Comparison of ENCODE assay signal across 13 cellular contexts in genomic region chr11:126601136-126601535, GRCh38.
"Had no signal": no experiment of that assay in that cellular context is flagged by ENCODE, and none has a peak within 500 bp of the region (broad histone marks: within the 10 kb centered on the region; RNA-seq: fewer than 3 reads in every experiment).

No MANE protein-coding gene starts in this region.

- ATAC-seq: activated naive CD8-positive, alpha-beta T cell treated with anti-CD3 and anti-CD28 coated beads, Interleukin-2, amount 50 U/mL, for 24 hours; activated T-cell treated with anti-CD3 and anti-CD28 coated beads, Interleukin-2, amount 50 U/mL, for 72 hours; left colon; naive thymus-derived CD4-positive, alpha-beta T cell had no signal

- H3K9me3 ChIP-seq: esophagus squamous epithelium, suprapubic skin had no signal

- H3K36me3 Mint-ChIP-seq: activated CD4-positive, alpha-beta memory T cell treated with anti-CD3 and anti-CD28 coated beads for 36 hours; naive thymus-derived CD4-positive, alpha-beta T cell; type B pancreatic cell had no signal

- H3K9me3 Mint-ChIP-seq: activated CD4-positive, alpha-beta memory T cell treated with anti-CD3 and anti-CD28 coated beads for 36 hours; activated naive CD8-positive, alpha-beta T cell treated with anti-CD3 and anti-CD28 coated beads, Interleukin-2, amount 50 U/mL, for 24 hours; type B pancreatic cell had no signal

- H3K4me1 ChIP-seq: esophagus squamous epithelium, suprapubic skin had no signal

- H3K4me1 Mint-ChIP-seq: activated naive CD8-positive, alpha-beta T cell treated with anti-CD3 and anti-CD28 coated beads, Interleukin-2, amount 50 U/mL, for 24 hours; naive thymus-derived CD4-positive, alpha-beta T cell had no signal

- H3K27ac Mint-ChIP-seq: activated CD4-positive, alpha-beta memory T cell treated with anti-CD3 and anti-CD28 coated beads for 36 hours; activated naive CD8-positive, alpha-beta T cell treated with anti-CD3 and anti-CD28 coated beads, Interleukin-2, amount 50 U/mL, for 24 hours; activated T-cell treated with anti-CD3 and anti-CD28 coated beads, Interleukin-2, amount 50 U/mL, for 72 hours; naive thymus-derived CD4-positive, alpha-beta T cell had no signal

- H3K4me3 ChIP-seq: cardiac muscle cell, esophagus squamous epithelium, suprapubic skin had no signal

- DNase-seq: activated CD4-positive, alpha-beta memory T cell treated with anti-CD3 and anti-CD28 coated beads for 36 hours; activated naive CD8-positive, alpha-beta T cell treated with anti-CD3 and anti-CD28 coated beads, Interleukin-2, amount 50 U/mL, for 24 hours; activated T-cell treated with anti-CD3 and anti-CD28 coated beads, Interleukin-2, amount 50 U/mL, for 72 hours; esophagus squamous epithelium; foreskin fibroblast; left colon; naive thymus-derived CD4-positive, alpha-beta T cell; stimulated activated CD4-positive, alpha-beta T cell treated with anti-CD3 and anti-CD28 coated beads, Interleukin-2, amount 100 ng/mL, for 48 hours; stimulated activated naive CD4-positive, alpha-beta T cell treated with Interleukin-2 at 50 U/mL for 16 hours; T-helper 9 cell had no signal

- H3K36me3 ChIP-seq: cardiac muscle cell, esophagus squamous epithelium, suprapubic skin had no signal

- H3K4me3 Mint-ChIP-seq: activated CD4-positive, alpha-beta memory T cell treated with anti-CD3 and anti-CD28 coated beads for 36 hours; activated naive CD8-positive, alpha-beta T cell treated with anti-CD3 and anti-CD28 coated beads, Interleukin-2, amount 50 U/mL, for 24 hours; activated T-cell treated with anti-CD3 and anti-CD28 coated beads, Interleukin-2, amount 50 U/mL, for 72 hours; naive thymus-derived CD4-positive, alpha-beta T cell had no signal

- H3K27ac ChIP-seq: cardiac muscle cell, esophagus squamous epithelium, suprapubic skin had no signal
